Comparison of ENCODE assay signal across 1 cellular context in the genomic region with DNA sequence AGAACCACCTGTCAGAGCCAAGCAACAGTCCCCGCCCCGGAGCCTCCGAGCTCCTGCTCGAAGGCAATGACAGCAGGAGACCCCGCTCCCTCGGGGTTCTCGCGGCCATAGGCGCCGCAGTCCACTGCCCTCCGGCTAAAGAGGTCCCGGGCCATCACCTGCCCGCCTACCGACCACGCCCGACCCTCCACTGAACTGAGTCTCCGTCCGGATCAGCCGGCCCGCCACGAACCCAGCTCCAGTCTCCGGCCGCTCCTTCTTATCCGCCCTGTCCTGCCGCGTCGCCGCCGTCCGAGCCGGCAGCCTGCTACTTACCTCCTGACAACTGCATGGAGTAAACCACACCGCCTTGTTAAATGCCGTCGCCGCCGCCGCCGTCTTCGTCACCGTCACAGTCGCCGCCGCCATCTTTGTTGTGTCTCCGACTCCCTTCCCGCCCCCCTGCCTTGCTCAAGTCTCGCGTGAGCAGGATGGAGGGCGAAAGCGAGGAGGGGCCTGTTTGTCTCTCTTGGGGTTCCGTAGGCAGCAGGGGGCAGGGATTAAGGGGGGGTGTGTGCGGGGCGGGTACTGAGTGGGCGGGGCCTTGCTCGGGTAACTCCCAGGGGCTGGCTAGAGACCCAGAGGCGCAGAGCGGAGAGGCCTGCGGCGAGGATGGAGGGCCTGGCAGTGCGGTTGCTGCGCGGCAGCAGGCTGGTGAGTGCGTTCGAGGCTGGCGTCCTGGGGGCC.
TF ChIP-seq lines count a peak whose summit lies in the region.

ACADSB (plus strand) TSS at position 628 of the 726 bp plus-strand sequence; CDS start at position 652, 24 bp downstream.
A gene with protein sequence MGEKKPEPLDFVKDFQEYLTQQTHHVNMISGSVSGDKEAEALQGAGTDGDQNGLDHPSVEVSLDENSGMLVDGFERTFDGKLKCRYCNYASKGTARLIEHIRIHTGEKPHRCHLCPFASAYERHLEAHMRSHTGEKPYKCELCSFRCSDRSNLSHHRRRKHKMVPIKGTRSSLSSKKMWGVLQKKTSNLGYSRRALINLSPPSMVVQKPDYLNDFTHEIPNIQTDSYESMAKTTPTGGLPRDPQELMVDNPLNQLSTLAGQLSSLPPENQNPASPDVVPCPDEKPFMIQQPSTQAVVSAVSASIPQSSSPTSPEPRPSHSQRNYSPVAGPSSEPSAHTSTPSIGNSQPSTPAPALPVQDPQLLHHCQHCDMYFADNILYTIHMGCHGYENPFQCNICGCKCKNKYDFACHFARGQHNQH (minus strand): TSS at position 417 of the 726 bp plus-strand sequence. CDS start 10,170 bp downstream, outside the sequence.

TF ChIP-seq in HepG2, 621 proteins besides CTCF, POLR2A, EP300 and RAD21 (continued from another document and continues in another):
- TF ChIP-seq ZNF646 (CRISPR knock-in tag; IDR thresholded peaks at IDR 0.05) (0 out of 2 replicates have a peak, but pooled peaks have one; percentile 34), AHDC1 (CRISPR knock-in tag; IDR thresholded peaks at IDR 0.05; ENCODE audit: borderline replicate concordance) (peak; percentile 46; the same call in 1 of the 2 replicates), NFYB (CRISPR knock-in tag; IDR thresholded peaks at IDR 0.05) (no peak), NR2C2 (CRISPR knock-in tag; IDR thresholded peaks at IDR 0.05; ENCODE audit: borderline replicate concordance) (peak; percentile 50; the same call in 1 of the 2 replicates), E2F2 (CRISPR knock-in tag; IDR thresholded peaks at IDR 0.05; ENCODE audit: borderline replicate concordance) (no peak), ZNF234 (CRISPR knock-in tag; conservative IDR thresholded peaks at IDR 0.05) (peak; percentile 79; the same call in 1 of the 2 replicates), FOSL2 (CRISPR knock-in tag; IDR thresholded peaks at IDR 0.05) (peak; percentile 53; the same call in 1 of the 2 replicates), ZNF788 (CRISPR knock-in tag; IDR thresholded peaks at IDR 0.05; ENCODE audit: borderline replicate concordance) (peak; percentile 39; the same call in 1 of the 2 replicates), ZNF839 (CRISPR knock-in tag; IDR thresholded peaks at IDR 0.05; ENCODE audit: borderline replicate concordance) (no peak), SAFB2 (CRISPR knock-in tag; IDR thresholded peaks at IDR 0.05; ENCODE audit: borderline replicate concordance, low read depth) (peak; percentile 77; the same call in 1 of the 2 replicates), SMAD3 (CRISPR knock-in tag; IDR thresholded peaks at IDR 0.05) (0 out of 2 replicates have a peak, but pooled peaks have one; percentile 13), ZBTB42 (CRISPR knock-in tag; IDR thresholded peaks at IDR 0.05) (0 out of 2 replicates have a peak, but pooled peaks have one; percentile 66), PREB (CRISPR knock-in tag; IDR thresholded peaks at IDR 0.05) (no peak), ZNF878 (CRISPR knock-in tag; IDR thresholded peaks at IDR 0.05) (no peak), ZHX2 (IDR thresholded peaks at IDR 0.05; ENCODE audit: low read depth) (peak; percentile 86), ZHX2 (CRISPR knock-in tag; IDR thresholded peaks at IDR 0.05; ENCODE audit: borderline replicate concordance) (no peak), ZNF331 (CRISPR knock-in tag; IDR thresholded peaks at IDR 0.05) (peak; percentile 80), ZNF891 (CRISPR knock-in tag; IDR thresholded peaks at IDR 0.05) (0 out of 2 replicates have a peak, but pooled peaks have one; percentile 44), KLF6 (CRISPR knock-in tag; IDR thresholded peaks at IDR 0.05) (peak; percentile 19), ZNF350 (CRISPR knock-in tag; IDR thresholded peaks at IDR 0.05; ENCODE audit: borderline replicate concordance, low read depth) (peak; percentile 88), JARID2 (CRISPR knock-in tag; IDR thresholded peaks at IDR 0.05; ENCODE audit: insufficient replicate concordance) (peak; percentile 74), ZNF460 (CRISPR knock-in tag; IDR thresholded peaks at IDR 0.05; ENCODE audit: borderline replicate concordance) (peak; percentile 25; the same call in 1 of the 2 replicates)
- TF ChIP-seq, protein P1, sequence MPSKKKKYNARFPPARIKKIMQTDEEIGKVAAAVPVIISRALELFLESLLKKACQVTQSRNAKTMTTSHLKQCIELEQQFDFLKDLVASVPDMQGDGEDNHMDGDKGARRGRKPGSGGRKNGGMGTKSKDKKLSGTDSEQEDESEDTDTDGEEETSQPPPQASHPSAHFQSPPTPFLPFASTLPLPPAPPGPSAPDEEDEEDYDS (CRISPR knock-in tag; IDR thresholded peaks at IDR 0.05), result peak; percentile 77; the same call in 1 of the 2 replicates
